ENCODE assay signal across 15 cellular contexts in genomic region chr4:184167576-184167975, GRCh38. TPM values are rescaled to one million over a fixed set of nuclear protein-coding genes. Genes with fewer than 3 reads are reported as not detected.
DNase-seq lines count a peak whose midpoint lies in the region; ATAC-seq lines count a peak whose summit lies in the region.
"Had no signal": no experiment of that assay in that cellular context is flagged by ENCODE, and none has a peak within 500 bp of the region (broad histone marks: within the 10 kb centered on the region; RNA-seq: fewer than 3 reads in every experiment).

No MANE protein-coding gene starts in this region.

- CTCF ChIA-PET in activated CD8-positive, alpha-beta memory T cell treated with anti-CD3 and anti-CD28 coated beads, Interleukin-2, amount 10 ng/mL, durations not matched to agents 7 days and 5 days (lab: Charles Lee) = interaction anchor here (0.6 to 2.4 kb wide), 18 partner anchors 9 to 1008 kb away, joined by 3 to 9 read pairs (median 4); no protein-coding TSS in a partner anchor

- H3K9me3 Mint-ChIP-seq in activated CD8-positive, alpha-beta memory T cell treated with anti-CD3 and anti-CD28 coated beads, Interleukin-2, amount 10 ng/mL, durations not matched to agents 7 days and 5 days (ENCODE audit: low read depth) = no peaks in the 10 kb centered on the region
- H3K9me3 Mint-ChIP-seq: activated naive CD8-positive, alpha-beta T cell treated with anti-CD3 and anti-CD28 coated beads, Interleukin-2, amount 10 ng/mL, durations not matched to agents 7 days and 5 days; HFFc6 had no signal

- peak; percentile 71 for DNase-seq in H7
- DNase-seq in left lobe of liver (ENCODE audit: low spot score) = peak; percentile 39
- no peak for DNase-seq in NCI-H446 treated with DMSO at 0.1 percent for 48 hours (lab: John Stamatoyannopoulos, UW)
- DNase-seq in activated CD8-positive, alpha-beta memory T cell treated with anti-CD3 and anti-CD28 coated beads, Interleukin-2, amount 10 ng/mL, durations not matched to agents 7 days and 5 days = no peak
- DNase-seq in NCI-H1436 (lab: John Stamatoyannopoulos, UW) = no peak
- no peak for DNase-seq in activated gamma-delta T cell (lab: John Stamatoyannopoulos, UW)
- DNase-seq: activated CD4-positive, alpha-beta T cell treated with anti-CD3 and anti-CD28 coated beads, Interleukin-2, amount 50 U/mL, for 1 hour; activated naive CD8-positive, alpha-beta T cell treated with anti-CD3 and anti-CD28 coated beads, Interleukin-2, amount 10 ng/mL, durations not matched to agents 7 days and 5 days; gastrocnemius medialis; HFFc6; NCI-H345 had no signal

- no peak overlapping the region for H3K4me3 ChIP-seq in H7 (ENCODE audit: insufficient read depth, low read depth, low read length)

- peaks cover 1% of the 10 kb centered on the region; the same call in 1 of the 2 replicates for H3K27me3 ChIP-seq in H7 (ENCODE audit: control insufficient read depth, insufficient read depth, low read length)
- H3K27me3 ChIP-seq: gastrocnemius medialis had no signal

- H3K4me3 Mint-ChIP-seq in activated CD8-positive, alpha-beta memory T cell treated with anti-CD3 and anti-CD28 coated beads, Interleukin-2, amount 10 ng/mL, durations not matched to agents 7 days and 5 days = no peak overlapping the region

- peaks cover 59% of the 10 kb centered on the region for H3K27me3 Mint-ChIP-seq in activated CD8-positive, alpha-beta memory T cell treated with anti-CD3 and anti-CD28 coated beads, Interleukin-2, amount 10 ng/mL, durations not matched to agents 7 days and 5 days

- peaks cover 22% of the 10 kb centered on the region for H3K4me1 Mint-ChIP-seq in activated CD8-positive, alpha-beta memory T cell treated with anti-CD3 and anti-CD28 coated beads, Interleukin-2, amount 10 ng/mL, durations not matched to agents 7 days and 5 days

- H3K27ac Mint-ChIP-seq in activated CD8-positive, alpha-beta memory T cell treated with anti-CD3 and anti-CD28 coated beads, Interleukin-2, amount 10 ng/mL, durations not matched to agents 7 days and 5 days = no peak overlapping the region
- H3K27ac Mint-ChIP-seq: activated naive CD8-positive, alpha-beta T cell treated with anti-CD3 and anti-CD28 coated beads, Interleukin-2, amount 10 ng/mL, durations not matched to agents 7 days and 5 days; HFFc6 had no signal

- no peaks in the 10 kb centered on the region for H3K36me3 ChIP-seq in H7 (replicated peaks; ENCODE audit: control insufficient read depth, insufficient read depth, low read length)
- H3K36me3 ChIP-seq: gastrocnemius medialis had no signal

- ATAC-seq in GM18909 (IDR thresholded peaks at IDR 0.05; ENCODE audit: poor library complexity, unreplicated experiment) (peak; percentile 62), HG03460 (IDR thresholded peaks at IDR 0.05; ENCODE audit: unreplicated experiment) (peak; percentile 72), left lobe of liver (no peak)
- ATAC-seq in activated CD8-positive, alpha-beta memory T cell treated with anti-CD3 and anti-CD28 coated beads, Interleukin-2, amount 10 ng/mL, durations not matched to agents 7 days and 5 days = no peak

- H3K36me3 Mint-ChIP-seq in activated CD8-positive, alpha-beta memory T cell treated with anti-CD3 and anti-CD28 coated beads, Interleukin-2, amount 10 ng/mL, durations not matched to agents 7 days and 5 days = peaks cover 10% of the 10 kb centered on the region
- H3K36me3 Mint-ChIP-seq: activated naive CD8-positive, alpha-beta T cell treated with anti-CD3 and anti-CD28 coated beads, Interleukin-2, amount 10 ng/mL, durations not matched to agents 7 days and 5 days had no signal

RNA-seq across cellular contexts. Expression of gene ENPP6, which starts 50.1 kb away (rescaled TPM):
- not detected in 2 replicates for total RNA-seq in H7 (2014; rRNA removed; shearing (Covaris generic))
- total RNA-seq in left lobe of liver = 0.05 TPM
- 1 to 10 TPM; 6.2 to 6.9 TPM for total RNA-seq in activated CD8-positive, alpha-beta memory T cell treated with anti-CD3 and anti-CD28 coated beads, Interleukin-2, amount 10 ng/mL, durations not matched to agents 7 days and 5 days
- total RNA-seq: HFFc6, LHCN-M2, lung microvascular endothelial cell had no signal

Comparison
In these comparisons a context has a peak if more than half of its experiments do, and no peak if none do; other contexts are left out.
1. ATAC-seq: peak in GM18909 (single experiment) and HG03460 (single experiment); none in left lobe of liver (single experiment) and activated CD8-positive, alpha-beta memory T cell treated with anti-CD3 and anti-CD28 coated beads, Interleukin-2, amount 10 ng/mL, durations not matched to agents 7 days and 5 days (single experiment).
2. DNase-seq: peak in H7 (single experiment) and left lobe of liver (single experiment); none in NCI-H446 treated with DMSO at 0.1 percent for 48 hours (single experiment), activated CD8-positive, alpha-beta memory T cell treated with anti-CD3 and anti-CD28 coated beads, Interleukin-2, amount 10 ng/mL, durations not matched to agents 7 days and 5 days (single experiment), NCI-H1436 (single experiment) and activated gamma-delta T cell (single experiment).